In the genomic region with DNA sequence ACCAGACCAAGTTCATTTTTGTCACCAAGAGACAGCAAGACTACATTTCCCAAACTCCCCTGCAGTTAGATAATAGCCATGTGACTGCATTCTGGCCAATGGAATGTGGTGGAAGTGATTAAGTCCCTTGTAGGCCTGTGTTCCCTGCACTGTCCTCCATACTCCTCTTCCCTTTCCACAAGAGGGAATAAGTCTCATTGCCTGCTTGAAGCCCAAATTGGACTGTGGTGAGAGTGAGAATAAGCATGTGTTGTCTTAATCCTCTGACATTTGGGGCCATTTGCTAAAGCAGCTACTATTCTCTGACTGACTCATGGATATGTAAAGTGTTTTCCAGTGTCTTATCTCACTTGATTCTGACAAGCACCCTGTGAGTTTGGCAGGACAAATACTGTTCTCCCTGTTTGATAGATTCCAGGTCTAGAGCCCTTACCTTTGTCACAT, we compare ENCODE assay signal across 10 cellular contexts. TPM values are rescaled to one million over a fixed set of nuclear protein-coding genes. Genes with fewer than 3 reads are reported as not detected.
DNase-seq lines count a peak whose midpoint lies in the region; ATAC-seq and TF ChIP-seq lines count a peak whose summit lies in the region.
"Had no signal": no experiment of that assay in that cellular context is flagged by ENCODE, and none has a peak within 500 bp of the region (broad histone marks: within the 10 kb centered on the region; RNA-seq: fewer than 3 reads in every experiment).

No MANE protein-coding gene starts in this region.

- no peaks in the 10 kb centered on the region for H3K36me3 Mint-ChIP-seq in GM23338 (ENCODE audit: low read depth)
- no peaks in the 10 kb centered on the region for H3K36me3 Mint-ChIP-seq in progenitor cell of endocrine pancreas (ENCODE audit: insufficient read depth)

- POLR2A ChIA-PET in OCI-LY7 (lab: Charles Lee): no interaction called here

- peak overlapping the region; percentile 2 for H2AFZ ChIP-seq in GM23338
- H2AFZ ChIP-seq in OCI-LY7 (ENCODE audit: low read length): peak overlapping the region; percentile 5; the same call in 1 of the 2 replicates

- no peak overlapping the region for H3K4me2 ChIP-seq in GM23338
- H3K4me2 ChIP-seq in OCI-LY7 (ENCODE audit: low read length): no peak overlapping the region

- H3K36me3 ChIP-seq in GM23338 (ENCODE audit: insufficient read depth) (no peaks in the 10 kb centered on the region; the same call in 1 of the 2 replicates), OCI-LY7 (ENCODE audit: insufficient read depth, low read length) (no peaks in the 10 kb centered on the region), tibial artery (no peaks in the 10 kb centered on the region)
- H3K36me3 ChIP-seq: transverse colon had no signal

- H3K27me3 ChIP-seq in GM23338 (ENCODE audit: insufficient read depth) (no peaks in the 10 kb centered on the region), tibial artery (peaks cover 0 to 18% of the 10 kb centered on the region in 2 donors)
- H3K27me3 ChIP-seq: transverse colon had no signal

- no peaks in the 10 kb centered on the region for H3K9me3 ChIP-seq in OCI-LY7 (ENCODE audit: low read length)
- no peaks in the 10 kb centered on the region for H3K9me3 ChIP-seq in tibial artery
- H3K9me3 ChIP-seq: transverse colon had no signal

- H3K27ac ChIP-seq in GM23338 (ENCODE audit: low read depth) (no peak overlapping the region), OCI-LY7 (ENCODE audit: low read depth, low read length, poor library complexity, severe bottlenecking) (no peak overlapping the region), tibial artery (no peak overlapping the region)
- H3K27ac ChIP-seq: transverse colon had no signal

- CTCF ChIA-PET in OCI-LY7 (lab: Charles Lee; ENCODE audit: unreplicated experiment): interaction anchor here (0.6 kb wide), 1 partner anchor 61 kb away, joined by 3 read pairs; no protein-coding TSS in a partner anchor

- H3F3A ChIP-seq in GM23338 (replicated peaks; ENCODE audit: low read depth): no peaks in the 10 kb centered on the region

- no peak overlapping the region for H3K4me3 ChIP-seq in GM23338
- no peak overlapping the region for H3K4me3 ChIP-seq in OCI-LY7 (ENCODE audit: low read depth, low read length, poor library complexity, severe bottlenecking)
- no peak overlapping the region for H3K4me3 ChIP-seq in fibroblast of the aortic adventitia (ENCODE audit: low read depth, low read length)
- no peak overlapping the region for H3K4me3 ChIP-seq in tibial artery
- H3K4me3 ChIP-seq: transverse colon had no signal

- no peak overlapping the region for H3K27ac Mint-ChIP-seq in GM23338
- peak overlapping the region; percentile 64 for H3K27ac Mint-ChIP-seq in progenitor cell of endocrine pancreas
- H3K27ac Mint-ChIP-seq: IgD-negative memory B cell had no signal

- H3K4me1 Mint-ChIP-seq in GM23338: peaks cover 4% of the 10 kb centered on the region; the same call in 1 of the 3 replicates
- peaks cover 4% of the 10 kb centered on the region for H3K4me1 Mint-ChIP-seq in progenitor cell of endocrine pancreas (ENCODE audit: low read depth)

- no peak for TF ChIP-seq CTCF in GM23338 (conservative IDR thresholded peaks at IDR 0.05; ENCODE audit: low read depth in 2 of 2)
- TF ChIP-seq CTCF in OCI-LY7 (conservative IDR thresholded peaks at IDR 0.05; ENCODE audit: low read length): no peak
- no peak for TF ChIP-seq CTCF in fibroblast of the aortic adventitia (IDR thresholded peaks at IDR 0.05; ENCODE audit: insufficient read depth, low read length)
- no peak for TF ChIP-seq CTCF in progenitor cell of endocrine pancreas (IDR thresholded peaks at IDR 0.05; ENCODE audit: unreplicated experiment)
- no peak for TF ChIP-seq CTCF in tibial artery (IDR thresholded peaks at IDR 0.05)

- ATAC-seq in GM23338 (peak; percentile 100), GM21423 (IDR thresholded peaks at IDR 0.05; ENCODE audit: unreplicated experiment) (no peak)

- intact Hi-C loops in OCI-LY7 (cut with micrococcal nuclease; ENCODE audit: unreplicated experiment): no loop called here
- intact Hi-C loops in tibial artery (cut with DNase I; ENCODE audit: low total_unique reads): loop anchor here (10.0 kb wide), 1 partner anchor 1578 kb away; a partner anchor contains a TSS

- no TSS peak for BruUV-seq in OCI-LY7 (replicated peaks; lab: Mats Ljungman, UMichigan)

- no peaks in the 10 kb centered on the region for H3K79me2 ChIP-seq in GM23338 (replicated peaks; ENCODE audit: insufficient read depth)
- H3K79me2 ChIP-seq in OCI-LY7 (ENCODE audit: insufficient read depth, low read depth, low read length): no peaks in the 10 kb centered on the region

- H4K20me1 ChIP-seq in GM23338 (replicated peaks; ENCODE audit: insufficient read depth) (no peaks in the 10 kb centered on the region), OCI-LY7 (ENCODE audit: insufficient read depth, low read length) (no peaks in the 10 kb centered on the region)

- H3K27me3 Mint-ChIP-seq in GM23338 (ENCODE audit: insufficient read depth, low read depth, poor library complexity) (peaks cover 4% of the 10 kb centered on the region), progenitor cell of endocrine pancreas (no peaks in the 10 kb centered on the region)

- 0 out of 2 replicates have a peak, but pooled peaks cover 3% of the 10 kb centered on the region for H3K9me2 ChIP-seq in GM23338 (ENCODE audit: insufficient read depth)
- H3K9me2 ChIP-seq in OCI-LY7 (ENCODE audit: insufficient read depth, low read length): no peaks in the 10 kb centered on the region

- H3K9me3 Mint-ChIP-seq in GM23338 (no peaks in the 10 kb centered on the region), progenitor cell of endocrine pancreas (ENCODE audit: low read depth) (no peaks in the 10 kb centered on the region)

- DNase-seq in GM23338 (ENCODE audit: low spot score): peak; percentile 82
- peak; percentile 26 for DNase-seq in OCI-LY7 (ENCODE audit: low spot score)
- DNase-seq in fibroblast of the aortic adventitia (ENCODE audit: low read depth): peak; percentile 68
- DNase-seq in progenitor cell of endocrine pancreas (ENCODE audit: low spot score, unreplicated experiment): no peak
- no peak for DNase-seq in tibial artery
- no peak for DNase-seq in hippocampal formation (lab: John Stamatoyannopoulos, UW)
- DNase-seq: effector CD8-positive, alpha-beta T cell; transverse colon had no signal

- H3K4me3 Mint-ChIP-seq in GM23338 (peak overlapping the region; percentile 26; the same call in 2 of the 3 replicates), progenitor cell of endocrine pancreas (ENCODE audit: low read depth) (no peak overlapping the region)
- H3K4me3 Mint-ChIP-seq: IgD-negative memory B cell had no signal

- H3K4me1 ChIP-seq in GM23338 (ENCODE audit: insufficient read depth) (no peaks in the 10 kb centered on the region), OCI-LY7 (ENCODE audit: insufficient read depth, low read length, poor library complexity, severe bottlenecking) (no peaks in the 10 kb centered on the region), tibial artery (peaks cover 0 to 11% (median 3%) of the 10 kb centered on the region in 4 donors)
- H3K4me1 ChIP-seq: transverse colon had no signal

TF ChIP-seq in GM23338, 12 proteins besides CTCF, POLR2A, EP300 and RAD21:
- TF ChIP-seq, protein P1, sequence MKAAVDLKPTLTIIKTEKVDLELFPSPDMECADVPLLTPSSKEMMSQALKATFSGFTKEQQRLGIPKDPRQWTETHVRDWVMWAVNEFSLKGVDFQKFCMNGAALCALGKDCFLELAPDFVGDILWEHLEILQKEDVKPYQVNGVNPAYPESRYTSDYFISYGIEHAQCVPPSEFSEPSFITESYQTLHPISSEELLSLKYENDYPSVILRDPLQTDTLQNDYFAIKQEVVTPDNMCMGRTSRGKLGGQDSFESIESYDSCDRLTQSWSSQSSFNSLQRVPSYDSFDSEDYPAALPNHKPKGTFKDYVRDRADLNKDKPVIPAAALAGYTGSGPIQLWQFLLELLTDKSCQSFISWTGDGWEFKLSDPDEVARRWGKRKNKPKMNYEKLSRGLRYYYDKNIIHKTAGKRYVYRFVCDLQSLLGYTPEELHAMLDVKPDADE (IDR thresholded peaks at IDR 0.05): peak; percentile 69
- TF ChIP-seq STAT1 (IDR thresholded peaks at IDR 0.05; ENCODE audit: unreplicated experiment): no peak
- TF ChIP-seq POLR2AphosphoS5 (IDR thresholded peaks at IDR 0.05; ENCODE audit: low read depth): peak; percentile 56; the same call in 1 of the 2 replicates

RNA-seq across cellular contexts. Expression of a gene that starts 20.7 kb away (rescaled TPM):
- total RNA-seq in GM23338 (2014; rRNA removed; shearing (Covaris generic)): 0.24 TPM in 1 of 2 replicates, not detected in the other
- polyA plus RNA-seq in GM23338 (2016; fragmentation: Nextera tagmentation; extraction: Ambion mirVana): 0.11 and 0.14 TPM in 2 replicates
- not detected in 2 replicates for total RNA-seq in OCI-LY7 (2014; rRNA removed; shearing (Covaris generic))
- total RNA-seq in OCI-LY7 (2022) (not detected in 2 replicates), fibroblast of the aortic adventitia (ENCODE audit: low replicate concordance) (0.16 TPM in 1 of 2 replicates, not detected in the other), progenitor cell of endocrine pancreas (0.07 TPM in 1 of 2 replicates, not detected in the other)

RNA-seq across cellular contexts. Expression of a gene that starts 47.6 kb away (rescaled TPM):
- total RNA-seq in GM23338 (2014; rRNA removed; shearing (Covaris generic)): 1.9 and 2.8 TPM in 2 replicates
- polyA plus RNA-seq in GM23338 (2016; fragmentation: Nextera tagmentation; extraction: Ambion mirVana): 0.52 and 1.4 TPM in 2 replicates
- not detected in 2 replicates for total RNA-seq in OCI-LY7 (2014; rRNA removed; shearing (Covaris generic))
- total RNA-seq in OCI-LY7 (2022) (not detected in 2 replicates), fibroblast of the aortic adventitia (ENCODE audit: low replicate concordance) (not detected in 2 replicates), progenitor cell of endocrine pancreas (10.7 and 11.2 TPM in 2 replicates)
- polyA plus RNA-seq: IgD-negative memory B cell had no signal

Comparison
In these comparisons a context has a peak if more than half of its experiments do, and no peak if none do; other contexts are left out.
1. DNase-seq: peak in GM23338 (single experiment), OCI-LY7 (single experiment) and fibroblast of the aortic adventitia (single experiment); none in progenitor cell of endocrine pancreas (single experiment), tibial artery (0 of 2) and hippocampal formation (0 of 2).